29 cellular contexts compared by ENCODE assay signal in genomic region chr19:31402529-31402928, GRCh38.
"Had no signal": no experiment of that assay in that cellular context is flagged by ENCODE, and none has a peak within 500 bp of the region (broad histone marks: within the 10 kb centered on the region; RNA-seq: fewer than 3 reads in every experiment).

No MANE protein-coding gene starts in this region.

- H3K4me1 Mint-ChIP-seq: natural killer cell; neural progenitor cell; stimulated activated naive B cell treated with anti-CD40 and anti-IgM and Interleukin-4, amounts not matched to agents 10 μg/mL and 1 μg/mL and 100 μg/mL, for 72 hours had no signal

- DNase-seq: natural killer cell; occipital lobe; ovary; psoas muscle; right cardiac atrium; spleen; stimulated activated CD4-positive, alpha-beta T cell treated with anti-CD3 and anti-CD28 coated beads, Interleukin-12 subunit alpha, Interleukin-12 subunit beta, amount 100 ng/mL, for 4 hours; stimulated activated CD4-positive, alpha-beta T cell treated with anti-CD3 and anti-CD28 coated beads, Interleukin-1b, Interleukin-23, amount 100 ng/mL, for 48 hours; stimulated activated CD4-positive, alpha-beta T cell treated with anti-CD3 and anti-CD28 coated beads, Interleukin-4, amount 100 ng/mL, for 1 hour; stimulated activated CD4-positive, alpha-beta T cell treated with anti-CD3 and anti-CD28 coated beads, Interleukin-4, amount 100 ng/mL, for 4 hours; stimulated activated CD8-positive, alpha-beta memory T cell treated with anti-CD3 and anti-CD28 coated beads, Interleukin-4, amount 100 ng/mL, for 48 hours; stimulated activated naive B cell treated with anti-CD40 and anti-IgM and Interleukin-4, amounts not matched to agents 10 μg/mL and 1 μg/mL and 100 μg/mL, for 72 hours; stimulated activated naive CD4-positive, alpha-beta T cell treated with Interleukin-2 at 50 U/mL for 16 hours; stomach; thyroid gland; trophoblast cell; upper lobe of left lung had no signal

- H3K9me3 Mint-ChIP-seq: natural killer cell; nephron; neural progenitor cell; stimulated activated naive CD8-positive, alpha-beta T cell treated with anti-CD3 and anti-CD28 coated beads, Interleukin-15, Interleukin-2, amounts not matched to agents 100 ng/mL and 50 ng/mL, for 24 hours had no signal

- H3K27ac Mint-ChIP-seq: natural killer cell; nephron; neural progenitor cell; progenitor cell of endocrine pancreas; stimulated activated naive B cell treated with anti-CD40 and anti-IgM and Interleukin-4, amounts not matched to agents 10 μg/mL and 1 μg/mL and 100 μg/mL, for 72 hours; stimulated activated naive CD8-positive, alpha-beta T cell treated with anti-CD3 and anti-CD28 coated beads, Interleukin-15, Interleukin-2, amounts not matched to agents 100 ng/mL and 50 ng/mL, for 24 hours had no signal

- H3K36me3 Mint-ChIP-seq: natural killer cell; neural progenitor cell; stimulated activated naive B cell treated with anti-CD40 and anti-IgM and Interleukin-4, amounts not matched to agents 10 μg/mL and 1 μg/mL and 100 μg/mL, for 72 hours had no signal

- H3K9ac ChIP-seq: neural progenitor cell, parathyroid adenoma had no signal

- ATAC-seq: natural killer cell; psoas muscle; right cardiac atrium; sciatic nerve; stimulated activated naive B cell treated with anti-CD40 and anti-IgM and Interleukin-4, amounts not matched to agents 10 μg/mL and 1 μg/mL and 100 μg/mL, for 72 hours had no signal

- H2AFZ ChIP-seq: neural progenitor cell, parathyroid adenoma had no signal

- FAIRE-seq: urothelium cell line had no signal

- H3K27me3 ChIP-seq: neural progenitor cell, ovary, spleen, thyroid gland, tibial nerve, upper lobe of left lung, vagina had no signal

- H3K79me2 ChIP-seq: parathyroid adenoma had no signal

- H3K27ac ChIP-seq: neural progenitor cell, ovary, parathyroid adenoma, psoas muscle, skin epidermis, spleen, stomach, thoracic aorta, thyroid gland, tibial nerve, upper lobe of left lung, vagina had no signal

- H3K9me3 ChIP-seq: ovary, psoas muscle, spleen, stomach, thoracic aorta, thyroid gland, tibial nerve, upper lobe of left lung, vagina had no signal

- H3K4me2 ChIP-seq: neural progenitor cell, smooth muscle cell had no signal

- H3K4me3 ChIP-seq: neural progenitor cell, ovary, psoas muscle, skin epidermis, smooth muscle cell, spleen, stomach, thoracic aorta, thyroid gland, tibial nerve, upper lobe of left lung, vagina had no signal

- H3K4me3 Mint-ChIP-seq: natural killer cell; nephron; neural progenitor cell; stimulated activated naive B cell treated with anti-CD40 and anti-IgM and Interleukin-4, amounts not matched to agents 10 μg/mL and 1 μg/mL and 100 μg/mL, for 72 hours; stimulated activated naive CD8-positive, alpha-beta T cell treated with anti-CD3 and anti-CD28 coated beads, Interleukin-15, Interleukin-2, amounts not matched to agents 100 ng/mL and 50 ng/mL, for 24 hours had no signal

- H3K4me1 ChIP-seq: neural progenitor cell, parathyroid adenoma, psoas muscle, spleen, stomach, tibial nerve, upper lobe of left lung, vagina had no signal

- H3K36me3 ChIP-seq: neural progenitor cell, ovary, spleen, stomach, thoracic aorta, thyroid gland, tibial nerve, upper lobe of left lung, vagina had no signal
